In genomic region chrX:1403228-1403627, GRCh38 we compare ENCODE assay signal across 24 cellular contexts.
"Had no signal": no experiment of that assay in that cellular context is flagged by ENCODE, and none has a peak within 500 bp of the region (broad histone marks: within the 10 kb centered on the region; RNA-seq: fewer than 3 reads in every experiment).

No MANE protein-coding gene starts in this region.

- H3K27ac ChIP-seq: brain microvascular endothelial cell, gastrocnemius medialis, heart left ventricle, neutrophil, skin epidermis, suprapubic skin had no signal

- H3K27me3 ChIP-seq: brain microvascular endothelial cell, gastrocnemius medialis, heart left ventricle, neutrophil, suprapubic skin had no signal

- H3K9me3 ChIP-seq: gastrocnemius medialis, heart left ventricle, neutrophil, SK-N-SH, suprapubic skin had no signal

- H3K4me1 ChIP-seq: gastrocnemius medialis, heart left ventricle, suprapubic skin had no signal

- H3K4me1 Mint-ChIP-seq: activated naive CD8-positive, alpha-beta T cell treated with anti-CD3 and anti-CD28 coated beads for 36 hours; central memory CD8-positive, alpha-beta T cell; naive thymus-derived CD8-positive, alpha-beta T cell; stimulated activated naive CD8-positive, alpha-beta T cell treated with anti-CD3 and anti-CD28 coated beads, Interleukin-15, amount 100 ng/mL, for 72 hours; WTC11 had no signal

- H3K27me3 Mint-ChIP-seq: activated naive CD8-positive, alpha-beta T cell treated with anti-CD3 and anti-CD28 coated beads for 36 hours; central memory CD8-positive, alpha-beta T cell; naive thymus-derived CD8-positive, alpha-beta T cell; stimulated activated naive CD8-positive, alpha-beta T cell treated with anti-CD3 and anti-CD28 coated beads, Interleukin-15, amount 100 ng/mL, for 72 hours had no signal

- H3K27ac Mint-ChIP-seq: activated CD8-positive, alpha-beta T cell treated with anti-CD3 and anti-CD28 coated beads, Interleukin-2, amount 10 ng/mL, durations not matched to agents 7 days and 5 days; activated naive CD8-positive, alpha-beta T cell treated with anti-CD3 and anti-CD28 coated beads for 36 hours; naive thymus-derived CD8-positive, alpha-beta T cell; stimulated activated naive CD8-positive, alpha-beta T cell treated with anti-CD3 and anti-CD28 coated beads, Interleukin-15, amount 100 ng/mL, for 72 hours; T-helper 2 cell treated with Interferon-gamma antibody and Interleukin-4, amounts not matched to agents 5 μg/mL and 100 μg/mL, for 36 hours; WTC11 had no signal

- H3K36me3 Mint-ChIP-seq: activated naive CD8-positive, alpha-beta T cell treated with anti-CD3 and anti-CD28 coated beads for 36 hours had no signal

- H3K9me3 Mint-ChIP-seq: activated naive CD8-positive, alpha-beta T cell treated with anti-CD3 and anti-CD28 coated beads for 36 hours; central memory CD8-positive, alpha-beta T cell; naive thymus-derived CD8-positive, alpha-beta T cell; stimulated activated naive CD8-positive, alpha-beta T cell treated with anti-CD3 and anti-CD28 coated beads, Interleukin-15, amount 100 ng/mL, for 72 hours; T-helper 2 cell treated with Interferon-gamma antibody and Interleukin-4, amounts not matched to agents 5 μg/mL and 100 μg/mL, for 36 hours; WTC11 had no signal

- H3K4me3 ChIP-seq: gastrocnemius medialis, heart left ventricle, skin epidermis, suprapubic skin had no signal

- H3K4me3 Mint-ChIP-seq: activated CD8-positive, alpha-beta T cell treated with anti-CD3 and anti-CD28 coated beads, Interleukin-2, amount 10 ng/mL, durations not matched to agents 7 days and 5 days; activated naive CD8-positive, alpha-beta T cell treated with anti-CD3 and anti-CD28 coated beads for 36 hours; central memory CD8-positive, alpha-beta T cell; naive thymus-derived CD8-positive, alpha-beta T cell; stimulated activated naive CD8-positive, alpha-beta T cell treated with anti-CD3 and anti-CD28 coated beads, Interleukin-15, amount 100 ng/mL, for 72 hours; T-helper 2 cell treated with Interferon-gamma antibody and Interleukin-4, amounts not matched to agents 5 μg/mL and 100 μg/mL, for 36 hours; WTC11 had no signal

- DNase-seq: activated CD4-positive, alpha-beta T cell treated with anti-CD3 and anti-CD28 coated beads for 4 hours; activated CD8-positive, alpha-beta memory T cell treated with anti-CD3 and anti-CD28 coated beads, Interleukin-2, amount 50 U/mL, for 48 hours; activated CD8-positive, alpha-beta T cell treated with anti-CD3 and anti-CD28 coated beads, Interleukin-2, amount 10 ng/mL, durations not matched to agents 7 days and 5 days; activated naive CD8-positive, alpha-beta T cell treated with anti-CD3 and anti-CD28 coated beads for 36 hours; anterior cingulate cortex; brain microvascular endothelial cell; cortex of kidney; gastrocnemius medialis; kidney glomerular epithelial cell; mesendoderm; naive thymus-derived CD8-positive, alpha-beta T cell; retina; SK-N-SH; stimulated activated CD4-positive, alpha-beta T cell treated with anti-CD3 and anti-CD28 coated beads, Interleukin-15, amount 100 ng/mL, for 24 hours; stimulated activated CD4-positive, alpha-beta T cell treated with anti-CD3 and anti-CD28 coated beads, Interleukin-2, amount 100 ng/mL, for 48 hours; stimulated activated naive CD8-positive, alpha-beta T cell treated with anti-CD3 and anti-CD28 coated beads, Interleukin-15, amount 100 ng/mL, for 72 hours; trophoblast cell had no signal

- ATAC-seq: activated CD8-positive, alpha-beta T cell treated with anti-CD3 and anti-CD28 coated beads, Interleukin-2, amount 10 ng/mL, durations not matched to agents 7 days and 5 days; gastrocnemius medialis; heart left ventricle; naive thymus-derived CD8-positive, alpha-beta T cell; stimulated activated naive CD8-positive, alpha-beta T cell treated with anti-CD3 and anti-CD28 coated beads, Interleukin-15, amount 100 ng/mL, for 72 hours; WTC11 had no signal
